ENCODE assay signal across 8 cellular contexts in the genomic region with DNA sequence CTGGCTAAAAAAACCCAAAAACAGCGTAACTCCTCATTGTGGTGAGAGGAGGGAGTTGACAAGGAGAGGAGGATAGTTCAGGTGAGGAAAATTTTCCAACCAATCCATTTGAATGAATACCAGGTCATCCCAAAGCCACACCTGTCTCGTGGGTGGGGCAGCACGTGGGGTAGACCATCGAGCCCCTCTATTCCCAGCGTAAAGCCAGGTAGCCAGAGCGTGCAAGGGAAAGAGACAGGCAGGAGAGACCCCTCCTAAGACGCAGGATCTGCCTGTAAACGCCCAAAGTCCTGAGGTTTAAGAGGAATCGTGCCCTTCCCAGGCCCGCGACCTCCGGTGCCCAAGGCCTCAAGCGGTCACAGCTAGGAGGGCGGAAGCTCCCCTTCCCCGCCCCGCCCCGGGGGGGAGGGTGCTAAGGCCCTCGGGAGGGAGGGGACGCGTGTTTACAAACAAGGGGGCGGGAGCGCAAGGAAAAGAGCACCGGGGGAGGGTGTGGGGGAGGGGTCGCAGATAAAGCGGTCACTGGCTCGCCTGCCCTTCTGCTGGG. TPM values are rescaled to one million over a fixed set of nuclear protein-coding genes. Genes with fewer than 3 reads are reported as not detected.
DNase-seq lines count a peak whose midpoint lies in the region; ATAC-seq, FAIRE-seq and TF ChIP-seq lines count a peak whose summit lies in the region.

No MANE protein-coding gene starts in this region.

- H3K9me3 Mint-ChIP-seq in Calu3 (ENCODE audit: low read depth, unreplicated experiment) = no peaks in the 10 kb centered on the region
- H3K9me3 Mint-ChIP-seq in astrocyte (ENCODE audit: unreplicated experiment) = no peaks in the 10 kb centered on the region

- ATAC-seq in GM21381 (IDR thresholded peaks at IDR 0.05; ENCODE audit: unreplicated experiment) (peak; percentile 21), SK-N-SH treated with all-trans-retinoic acid at 6 μM for 48 hours (peak; percentile 14)

- TF ChIP-seq CTCF in Calu3 (IDR thresholded peaks at IDR 0.05; ENCODE audit: unreplicated experiment) = no peak
- TF ChIP-seq CTCF in astrocyte (IDR thresholded peaks at IDR 0.05; ENCODE audit: insufficient read depth, low read depth, low read length) = no peak
- no peak for TF ChIP-seq CTCF in spleen (IDR thresholded peaks at IDR 0.05 in 8 of 11, conservative IDR thresholded peaks at IDR 0.05 in 3 of 11)

- FAIRE-seq in astrocyte (lab: Jason Lieb, UNC) = no peak

- H3K9me3 ChIP-seq in astrocyte (ENCODE audit: insufficient read depth, low read depth, low read length) (no peaks in the 10 kb centered on the region), iPS-18c (ENCODE audit: control insufficient read depth, insufficient read depth, low read length) (no peaks in the 10 kb centered on the region), spleen (no peaks in the 10 kb centered on the region)

- peaks cover 48% of the 10 kb centered on the region for H3K36me3 ChIP-seq in astrocyte (ENCODE audit: insufficient read depth, low read length)
- peaks cover 0 to 63% (median 46%) of the 10 kb centered on the region in 6 donors for H3K36me3 ChIP-seq in spleen

- H3K4me2 ChIP-seq in astrocyte (ENCODE audit: low read length) = peak overlapping the region; percentile 96

- H3K27me3 ChIP-seq in astrocyte (ENCODE audit: insufficient read depth, low read length) (no peaks in the 10 kb centered on the region), spleen (replicated peaks in 1 of 7) (no peaks in the 10 kb centered on the region)

- H3K4me1 ChIP-seq in astrocyte (ENCODE audit: insufficient read depth, low read length) (peaks cover 35% of the 10 kb centered on the region), spleen (peaks cover 30 to 79% (median 63%) of the 10 kb centered on the region in 6 donors)

- H3K27me3 Mint-ChIP-seq in Calu3 (ENCODE audit: unreplicated experiment) (no peaks in the 10 kb centered on the region), astrocyte (ENCODE audit: low read depth, unreplicated experiment) (no peaks in the 10 kb centered on the region)

- BruUV-seq in Calu3 (replicated peaks; lab: Mats Ljungman, UMichigan) = TSS peak; percentile 42

- H3K27ac ChIP-seq in astrocyte (ENCODE audit: low read depth, low read length) = peak overlapping the region; percentile 100
- H3K27ac ChIP-seq in spleen = peak overlapping the region; percentile 87 to 99 (median 98)

- peak overlapping the region; percentile 97 for H3K4me3 Mint-ChIP-seq in Calu3 (ENCODE audit: low read depth, unreplicated experiment)
- H3K4me3 Mint-ChIP-seq in astrocyte (ENCODE audit: unreplicated experiment) = peak overlapping the region; percentile 91

- H3K9ac ChIP-seq in astrocyte (ENCODE audit: low read length) = peak overlapping the region; percentile 100

- no peak for DNase-seq in Calu3
- DNase-seq in HuH-7.5 (ENCODE audit: low spot score) = peak; percentile 78
- DNase-seq in astrocyte (ENCODE audit: low read depth) = peak; percentile 36
- peak; percentile 94 for DNase-seq in spleen
- DNase-seq in NCI-H1092 (lab: John Stamatoyannopoulos, UW) = no peak

- H2AFZ ChIP-seq in astrocyte (ENCODE audit: low read depth, low read length) = peak overlapping the region; percentile 97

- CTCF ChIA-PET in Calu3 (lab: Charles Lee) = interaction anchor here (0.6 to 0.7 kb wide), 4 partner anchors 11 to 226 kb away, joined by 3 to 4 read pairs (median 3); no protein-coding TSS in a partner anchor

- H3K27ac Mint-ChIP-seq in Calu3 (ENCODE audit: unreplicated experiment) (peak overlapping the region; percentile 97), astrocyte (ENCODE audit: unreplicated experiment) (peak overlapping the region; percentile 51)

- intact Hi-C loops in Calu3 (cut with micrococcal nuclease; ENCODE audit: unreplicated experiment) = no loop called here
- intact Hi-C loops in spleen (cut with DNase I; ENCODE audit: low total_unique reads) = no loop called here

- no peak for TF ChIP-seq POLR2A in spleen (IDR thresholded peaks at IDR 0.05)

- H3K4me1 Mint-ChIP-seq in Calu3 (ENCODE audit: low read depth, unreplicated experiment) (peaks cover 57% of the 10 kb centered on the region), astrocyte (ENCODE audit: low read depth, unreplicated experiment) (peaks cover 37% of the 10 kb centered on the region)

- H3K36me3 Mint-ChIP-seq in Calu3 (ENCODE audit: insufficient read depth, unreplicated experiment) = peaks cover 97% of the 10 kb centered on the region
- peaks cover 41% of the 10 kb centered on the region for H3K36me3 Mint-ChIP-seq in astrocyte (ENCODE audit: low read depth, unreplicated experiment)

- peaks cover 71% of the 10 kb centered on the region for H3K79me2 ChIP-seq in astrocyte (ENCODE audit: insufficient read depth, low read length)

- WGBS in spleen, 5 donors = 2 to 4% (median 3%) methylated on average over 17 to 26 of the region's 26 CpGs

- H3K4me3 ChIP-seq in astrocyte (ENCODE audit: insufficient read depth, low read depth, low read length) (peak overlapping the region; percentile 98), iPS-18c (ENCODE audit: insufficient read depth, low read depth, low read length) (peak overlapping the region; percentile 70), spleen (peak overlapping the region; percentile 48 to 99 (median 87))

- H4K20me1 ChIP-seq in astrocyte (ENCODE audit: insufficient read depth, low read length) = peaks cover 80% of the 10 kb centered on the region

TF ChIP-seq in SK-N-SH treated with all-trans-retinoic acid at 6 μM for 48 hours, 23 proteins besides CTCF, POLR2A, EP300 and RAD21:
- TF ChIP-seq BACH2 (CRISPR knock-in tag; IDR thresholded peaks at IDR 0.05; ENCODE audit: borderline replicate concordance) (no peak), TCF4 (CRISPR knock-in tag; IDR thresholded peaks at IDR 0.05; ENCODE audit: borderline replicate concordance) (no peak), ARNTL (CRISPR knock-in tag; IDR thresholded peaks at IDR 0.05; ENCODE audit: borderline replicate concordance, low read depth) (no peak), GLIS3 (CRISPR knock-in tag; IDR thresholded peaks at IDR 0.05) (no peak), ZFP30 (CRISPR knock-in tag; IDR thresholded peaks at IDR 0.05) (no peak), RARB (CRISPR knock-in tag; IDR thresholded peaks at IDR 0.05) (no peak), ZNF8 (CRISPR knock-in tag; IDR thresholded peaks at IDR 0.05) (no peak), ZNF565 (CRISPR knock-in tag; conservative IDR thresholded peaks at IDR 0.05; ENCODE audit: low read depth) (no peak), ZC3H10 (CRISPR knock-in tag; IDR thresholded peaks at IDR 0.05) (no peak)
- TF ChIP-seq, protein P1, sequence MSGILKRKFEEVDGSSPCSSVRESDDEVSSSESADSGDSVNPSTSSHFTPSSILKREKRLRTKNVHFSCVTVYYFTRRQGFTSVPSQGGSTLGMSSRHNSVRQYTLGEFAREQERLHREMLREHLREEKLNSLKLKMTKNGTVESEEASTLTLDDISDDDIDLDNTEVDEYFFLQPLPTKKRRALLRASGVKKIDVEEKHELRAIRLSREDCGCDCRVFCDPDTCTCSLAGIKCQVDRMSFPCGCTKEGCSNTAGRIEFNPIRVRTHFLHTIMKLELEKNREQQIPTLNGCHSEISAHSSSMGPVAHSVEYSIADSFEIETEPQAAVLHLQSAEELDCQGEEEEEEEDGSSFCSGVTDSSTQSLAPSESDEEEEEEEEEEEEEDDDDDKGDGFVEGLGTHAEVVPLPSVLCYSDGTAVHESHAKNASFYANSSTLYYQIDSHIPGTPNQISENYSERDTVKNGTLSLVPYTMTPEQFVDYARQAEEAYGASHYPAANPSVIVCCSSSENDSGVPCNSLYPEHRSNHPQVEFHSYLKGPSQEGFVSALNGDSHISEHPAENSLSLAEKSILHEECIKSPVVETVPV (CRISPR knock-in tag; IDR thresholded peaks at IDR 0.05) = no peak
- TF ChIP-seq, protein P2, sequence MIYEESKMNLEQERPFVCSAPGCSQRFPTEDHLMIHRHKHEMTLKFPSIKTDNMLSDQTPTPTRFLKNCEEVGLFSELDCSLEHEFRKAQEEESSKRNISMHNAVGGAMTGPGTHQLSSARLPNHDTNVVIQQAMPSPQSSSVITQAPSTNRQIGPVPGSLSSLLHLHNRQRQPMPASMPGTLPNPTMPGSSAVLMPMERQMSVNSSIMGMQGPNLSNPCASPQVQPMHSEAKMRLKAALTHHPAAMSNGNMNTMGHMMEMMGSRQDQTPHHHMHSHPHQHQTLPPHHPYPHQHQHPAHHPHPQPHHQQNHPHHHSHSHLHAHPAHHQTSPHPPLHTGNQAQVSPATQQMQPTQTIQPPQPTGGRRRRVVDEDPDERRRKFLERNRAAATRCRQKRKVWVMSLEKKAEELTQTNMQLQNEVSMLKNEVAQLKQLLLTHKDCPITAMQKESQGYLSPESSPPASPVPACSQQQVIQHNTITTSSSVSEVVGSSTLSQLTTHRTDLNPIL (CRISPR knock-in tag; IDR thresholded peaks at IDR 0.05; ENCODE audit: low read depth) = no peak

RNA-seq across cellular contexts. Expression of a gene that starts 0.7 kb away (rescaled TPM):
- total RNA-seq in Calu3 (2022) (78.2 and 78.3 TPM in 2 replicates), astrocyte (34.0 and 39.4 TPM in 2 replicates), spleen (10 to 100 TPM; 30.9 to 66.8 (median 54.2) TPM)
- polyA plus RNA-seq in spleen = 10 to 100 TPM; 29.1 to 72.4 (median 53.0) TPM

RNA-seq across cellular contexts. Expression of a gene that starts 0.9 kb away (rescaled TPM):
- total RNA-seq in Calu3 (2022) = 188 and 201 TPM in 2 replicates
- total RNA-seq in astrocyte = 150 and 164 TPM in 2 replicates
- total RNA-seq in spleen = 10 to 100 TPM; 42.8 to 58.7 (median 48.8) TPM
- 10 to 100 TPM; 28.8 to 42.3 (median 33.8) TPM for polyA plus RNA-seq in spleen

RNA-seq across cellular contexts. Expression of a gene that starts 4.7 kb away (rescaled TPM):
- total RNA-seq in Calu3 (2022) = 40.4 and 41.7 TPM in 2 replicates
- total RNA-seq in astrocyte = 2.1 and 2.6 TPM in 2 replicates
- total RNA-seq in spleen = 10 to 100 TPM in 5 of 7 donors, 1 to 10 TPM in 2; 8.7 to 20.1 (median 14.9) TPM
- 10 to 100 TPM; 15.8 to 24.1 (median 16.5) TPM for polyA plus RNA-seq in spleen

RNA-seq across cellular contexts. Expression of a gene that starts 7.5 kb away (rescaled TPM):
- 1.8 TPM in 2 replicates for total RNA-seq in Calu3 (2022)
- total RNA-seq in astrocyte = 1.3 and 2.2 TPM in 2 replicates
- total RNA-seq in spleen = 1 to 10 TPM in 6 of 7 donors, under 1 TPM in 1; 0.79 to 2.4 (median 1.3) TPM
- 1 to 10 TPM in 2 of 3 donors, under 1 TPM in 1; 0.68 to 2.2 (median 1.8) TPM for polyA plus RNA-seq in spleen

RNA-seq across cellular contexts. Expression of a gene that starts 8.5 kb away (rescaled TPM):
- total RNA-seq in Calu3 (2022) = 53.9 and 58.9 TPM in 2 replicates
- total RNA-seq in astrocyte = 30.8 and 31.1 TPM in 2 replicates
- 10 to 100 TPM; 13.4 to 37.8 (median 29.6) TPM for total RNA-seq in spleen
- polyA plus RNA-seq in spleen = 10 to 100 TPM; 29.2 to 42.3 (median 32.5) TPM

Comparison
In these comparisons a context has a peak if more than half of its experiments do, and no peak if none do; other contexts are left out.
1. DNase-seq: peak in HuH-7.5 (single experiment), astrocyte (single experiment) and spleen (single experiment); none in Calu3 (single experiment) and NCI-H1092 (single experiment).
2. Peak in every context shown above with its lines, with median percentiles within 50 percentile points of each other: H3K4me3 ChIP-seq.